In genomic region chr22:23391022-23391421, GRCh38 we compare ENCODE assay signal across 1 cellular context.
TF ChIP-seq lines count a peak whose summit lies in the region.

No MANE protein-coding gene starts in this region.

TF ChIP-seq in WTC11, 78 proteins besides CTCF, POLR2A, EP300 and RAD21 (continued from another document):
- TF ChIP-seq, protein P1, sequence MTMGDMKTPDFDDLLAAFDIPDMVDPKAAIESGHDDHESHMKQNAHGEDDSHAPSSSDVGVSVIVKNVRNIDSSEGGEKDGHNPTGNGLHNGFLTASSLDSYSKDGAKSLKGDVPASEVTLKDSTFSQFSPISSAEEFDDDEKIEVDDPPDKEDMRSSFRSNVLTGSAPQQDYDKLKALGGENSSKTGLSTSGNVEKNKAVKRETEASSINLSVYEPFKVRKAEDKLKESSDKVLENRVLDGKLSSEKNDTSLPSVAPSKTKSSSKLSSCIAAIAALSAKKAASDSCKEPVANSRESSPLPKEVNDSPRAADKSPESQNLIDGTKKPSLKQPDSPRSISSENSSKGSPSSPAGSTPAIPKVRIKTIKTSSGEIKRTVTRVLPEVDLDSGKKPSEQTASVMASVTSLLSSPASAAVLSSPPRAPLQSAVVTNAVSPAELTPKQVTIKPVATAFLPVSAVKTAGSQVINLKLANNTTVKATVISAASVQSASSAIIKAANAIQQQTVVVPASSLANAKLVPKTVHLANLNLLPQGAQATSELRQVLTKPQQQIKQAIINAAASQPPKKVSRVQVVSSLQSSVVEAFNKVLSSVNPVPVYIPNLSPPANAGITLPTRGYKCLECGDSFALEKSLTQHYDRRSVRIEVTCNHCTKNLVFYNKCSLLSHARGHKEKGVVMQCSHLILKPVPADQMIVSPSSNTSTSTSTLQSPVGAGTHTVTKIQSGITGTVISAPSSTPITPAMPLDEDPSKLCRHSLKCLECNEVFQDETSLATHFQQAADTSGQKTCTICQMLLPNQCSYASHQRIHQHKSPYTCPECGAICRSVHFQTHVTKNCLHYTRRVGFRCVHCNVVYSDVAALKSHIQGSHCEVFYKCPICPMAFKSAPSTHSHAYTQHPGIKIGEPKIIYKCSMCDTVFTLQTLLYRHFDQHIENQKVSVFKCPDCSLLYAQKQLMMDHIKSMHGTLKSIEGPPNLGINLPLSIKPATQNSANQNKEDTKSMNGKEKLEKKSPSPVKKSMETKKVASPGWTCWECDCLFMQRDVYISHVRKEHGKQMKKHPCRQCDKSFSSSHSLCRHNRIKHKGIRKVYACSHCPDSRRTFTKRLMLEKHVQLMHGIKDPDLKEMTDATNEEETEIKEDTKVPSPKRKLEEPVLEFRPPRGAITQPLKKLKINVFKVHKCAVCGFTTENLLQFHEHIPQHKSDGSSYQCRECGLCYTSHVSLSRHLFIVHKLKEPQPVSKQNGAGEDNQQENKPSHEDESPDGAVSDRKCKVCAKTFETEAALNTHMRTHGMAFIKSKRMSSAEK (CRISPR knock-in tag; IDR thresholded peaks at IDR 0.05; ENCODE audit: borderline replicate concordance), result no peak
- no peak for TF ChIP-seq HMGA2 (CRISPR knock-in tag; IDR thresholded peaks at IDR 0.05)
- TF ChIP-seq SMAD3 (CRISPR knock-in tag; IDR thresholded peaks at IDR 0.05; ENCODE audit: borderline replicate concordance), result no peak
- TF ChIP-seq FOXK1 (CRISPR knock-in tag; IDR thresholded peaks at IDR 0.05), result no peak
- no peak for TF ChIP-seq TEAD1 (CRISPR knock-in tag; IDR thresholded peaks at IDR 0.05)
